In the genomic region with DNA sequence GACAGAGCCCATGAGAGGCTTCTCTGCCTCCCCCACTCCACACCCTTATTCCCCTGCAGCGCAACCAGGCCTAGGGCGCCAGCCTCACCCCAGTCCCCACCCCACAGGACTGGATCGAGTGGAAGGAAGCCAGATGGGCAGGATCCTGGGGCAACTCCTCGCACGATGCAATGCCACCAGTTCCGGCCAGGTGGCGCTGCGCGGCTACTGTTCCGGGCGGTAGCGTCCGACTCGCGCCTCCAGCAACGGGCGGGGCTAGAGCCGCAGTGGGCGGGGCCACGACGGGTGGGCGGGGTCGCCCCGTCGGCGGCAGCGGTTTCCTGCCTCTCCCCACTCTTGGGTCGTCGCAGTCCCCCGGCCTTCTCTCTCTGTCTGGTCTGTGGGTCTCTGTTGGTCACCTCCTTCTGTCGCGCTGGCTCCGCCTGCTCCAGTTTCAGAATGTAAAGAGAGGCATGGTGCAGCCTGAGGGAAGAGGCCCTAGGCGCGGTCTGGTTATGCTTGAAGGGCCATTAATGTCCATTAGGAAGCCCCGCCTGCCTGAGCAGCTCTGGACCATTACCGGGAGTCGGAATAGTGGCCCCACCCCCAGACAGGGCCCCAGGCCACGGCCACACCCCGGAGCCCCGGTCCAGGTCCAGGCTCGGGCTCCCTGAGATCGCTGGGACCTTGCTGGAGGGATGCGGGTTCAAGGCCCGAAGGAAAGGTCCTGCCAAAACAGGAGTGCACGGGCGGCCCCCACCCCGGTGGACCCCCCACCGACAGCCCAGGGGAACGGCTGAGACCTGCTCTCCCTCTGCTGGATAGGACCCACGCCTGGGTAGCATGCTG, we compare ENCODE assay signal across 8 cellular contexts. TPM values are rescaled to one million over a fixed set of nuclear protein-coding genes. Genes with fewer than 3 reads are reported as not detected.
DNase-seq lines count a peak whose midpoint lies in the region; ATAC-seq and TF ChIP-seq lines count a peak whose summit lies in the region.

No MANE protein-coding gene starts in this region.

- peak; percentile 97 for DNase-seq in 8988T
- peak; percentile 45 for DNase-seq in NCI-H526 treated with DMSO at 0.1 percent for 48 hours (lab: John Stamatoyannopoulos, UW)
- peak; percentile 92 to 93 for DNase-seq in activated CD4-positive, alpha-beta T cell treated with anti-CD3 and anti-CD28 coated beads, Interleukin-2, amount 50 U/mL, for 4 hours
- peak; percentile 88 to 96 (median 92) for DNase-seq in dorsolateral prefrontal cortex
- DNase-seq in lower leg skin (ENCODE audit: low spot score in 2 of 2): peak; percentile 88 to 98
- peak; percentile 90 to 97 for DNase-seq in stimulated activated CD4-positive, alpha-beta T cell treated with anti-CD3 and anti-CD28 coated beads, Interleukin-4, amount 100 ng/mL, for 4 hours

- peaks cover 3 to 37% (median 25%) of the 10 kb centered on the region in 45 donors for H3K27me3 ChIP-seq in dorsolateral prefrontal cortex

- TF ChIP-seq CTCF in dorsolateral prefrontal cortex (IDR thresholded peaks at IDR 0.05 in 54 of 56, conservative IDR thresholded peaks at IDR 0.05 in 2 of 56; ENCODE audit: low read depth in 1 of 56, partially characterized antibody in 56 of 56) (peak; percentile 61 to 100 (median 97)), lower leg skin (IDR thresholded peaks at IDR 0.05) (peak in 1 of 3 donors; percentile 93)

- intact Hi-C loops in dorsolateral prefrontal cortex (cut with DNase I): loop anchor here (1.0 to 5.0 kb wide), 2 partner anchors 34 to 132 kb away; a partner anchor contains a TSS
- intact Hi-C loops in lower leg skin (cut with DNase I; ENCODE audit: low total_unique reads): loop anchor here (5.0 kb wide), 1 partner anchor 119 kb away; no protein-coding TSS in a partner anchor

- H3K27ac ChIP-seq in dorsolateral prefrontal cortex: peak overlapping the region in 31 of 59 donors; percentile 7 to 81 (median 51)

- peak; percentile 53 for ATAC-seq in GM18505 (IDR thresholded peaks at IDR 0.05; ENCODE audit: unreplicated experiment)
- ATAC-seq in HG03159 (IDR thresholded peaks at IDR 0.05; ENCODE audit: unreplicated experiment): peak; percentile 54

- TF ChIP-seq POLR2A in GM18505 (IDR thresholded peaks at IDR 0.05; ENCODE audit: borderline replicate concordance, extremely low read depth, insufficient read depth, insufficient read length) (peak; percentile 48), lower leg skin (IDR thresholded peaks at IDR 0.05) (no peak)

- H3K4me3 ChIP-seq in dorsolateral prefrontal cortex (peak overlapping the region in 57 of 59 donors; percentile 7 to 65 (median 43)), lower leg skin (ENCODE audit: low read depth, poor library complexity, severe bottlenecking) (no peak overlapping the region)

- WGBS in lower leg skin, 2 donors: 8 to 11% methylated on average over 26 to 50 of the region's 51 CpGs

RNA-seq across cellular contexts. Expression of a gene that starts 3.4 kb away (rescaled TPM):
- total RNA-seq in dorsolateral prefrontal cortex (100 to 1,000 TPM in 28 of 120 experiments, 10 to 100 TPM in 92; 46.4 to 200 (median 84.6) TPM), lower leg skin (10 to 100 TPM; 11.9 to 30.6 (median 27.3) TPM)

RNA-seq across cellular contexts. Expression of a gene that starts 3.7 kb away (rescaled TPM):
- total RNA-seq in dorsolateral prefrontal cortex: 1 to 10 TPM in 45 of 120 experiments, under 1 TPM in 23, not detected in 52; 0.43 to 4.3 (median 1.1) TPM
- 1 to 10 TPM in 2 of 4 donors, under 1 TPM in 1, not detected in 1; 0.38 to 3.9 (median 1.6) TPM for total RNA-seq in lower leg skin

RNA-seq across cellular contexts. Expression of a gene that starts 13.7 kb away (rescaled TPM):
- 10 to 100 TPM; 16.4 to 45.4 (median 29.2) TPM for total RNA-seq in dorsolateral prefrontal cortex
- 100 to 1,000 TPM in 2 of 4 donors, 10 to 100 TPM in 2; 56.1 to 117 (median 86.5) TPM for total RNA-seq in lower leg skin

RNA-seq across cellular contexts. Expression of a gene that starts 24.3 kb away (rescaled TPM):
- total RNA-seq in dorsolateral prefrontal cortex: 10 to 100 TPM; 12.2 to 41.4 (median 26.0) TPM
- total RNA-seq in lower leg skin: 10 to 100 TPM in 3 of 4 donors, 1 to 10 TPM in 1; 5.8 to 29.9 (median 21.5) TPM

RNA-seq across cellular contexts. Expression of a gene that starts 24.5 kb away (rescaled TPM):
- total RNA-seq in dorsolateral prefrontal cortex: 100 to 1,000 TPM; 129 to 311 (median 193) TPM
- total RNA-seq in lower leg skin: 100 to 1,000 TPM in 1 of 4 donors, 10 to 100 TPM in 3; 56.7 to 130 (median 65.1) TPM

Comparison
In these comparisons a context has a peak if more than half of its experiments do, and no peak if none do; other contexts are left out.
1. DNase-seq: peak in every context shown above with its lines; median percentile 97 in 8988T; 94 in stimulated activated CD4-positive, alpha-beta T cell treated with anti-CD3 and anti-CD28 coated beads, Interleukin-4, amount 100 ng/mL, for 4 hours; 93 in lower leg skin; 92 in activated CD4-positive, alpha-beta T cell treated with anti-CD3 and anti-CD28 coated beads, Interleukin-2, amount 50 U/mL, for 4 hours; 92 in dorsolateral prefrontal cortex; 45 in NCI-H526 treated with DMSO at 0.1 percent for 48 hours.